Comparison of ENCODE assay signal across 11 cellular contexts in genomic region chr15:75713338-75713895, GRCh38. TPM values are rescaled to one million over a fixed set of nuclear protein-coding genes. Genes with fewer than 3 reads are reported as not detected.
DNase-seq lines count a peak whose midpoint lies in the region; ATAC-seq and TF ChIP-seq lines count a peak whose summit lies in the region.
"Had no signal": no experiment of that assay in that cellular context is flagged by ENCODE, and none has a peak within 500 bp of the region (broad histone marks: within the 10 kb centered on the region; RNA-seq: fewer than 3 reads in every experiment).

No MANE protein-coding gene starts in this region.

- H3K9ac ChIP-seq in adipocyte (ENCODE audit: low read length) (peak overlapping the region; percentile 91), iPS-20b (ENCODE audit: low read depth, low read length) (peak overlapping the region; percentile 41; the same call in 1 of the 2 replicates)

- no peaks in the 10 kb centered on the region for H3K27me3 ChIP-seq in adipocyte (replicated peaks; ENCODE audit: control insufficient read depth, insufficient read depth, low read length)
- H3K27me3 ChIP-seq in iPS-20b (ENCODE audit: insufficient read depth, low read length) = peaks cover 21% of the 10 kb centered on the region
- no peaks in the 10 kb centered on the region for H3K27me3 ChIP-seq in thoracic aorta (replicated peaks; ENCODE audit: insufficient read depth)

- ATAC-seq in thoracic aorta (ENCODE audit: insufficient number of reproducible peaks, low FRiP score, low read depth) (no peak), GM19328 (IDR thresholded peaks at IDR 0.05; ENCODE audit: unreplicated experiment) (no peak), GM21786 (IDR thresholded peaks at IDR 0.05; ENCODE audit: unreplicated experiment) (no peak), GM18861 (IDR thresholded peaks at IDR 0.05; ENCODE audit: unreplicated experiment) (no peak)

- H3K4me1 ChIP-seq in adipocyte (ENCODE audit: control insufficient read depth, insufficient read depth, low read length) (peaks cover 40% of the 10 kb centered on the region), iPS-20b (ENCODE audit: insufficient read depth, low read length) (peaks cover 9% of the 10 kb centered on the region; the same call in 1 of the 2 replicates), thoracic aorta (ENCODE audit: control insufficient read depth in 1 of 2, low read depth in 2 of 2) (peaks cover 17 to 58% of the 10 kb centered on the region in 2 donors)

- H3K9me3 ChIP-seq in adipocyte (ENCODE audit: control insufficient read depth, low read length) = no peaks in the 10 kb centered on the region
- no peaks in the 10 kb centered on the region for H3K9me3 ChIP-seq in iPS-20b (ENCODE audit: insufficient read depth, low read depth, low read length)
- H3K9me3 ChIP-seq in thoracic aorta = no peaks in the 10 kb centered on the region
- H3K9me3 ChIP-seq: neutrophil had no signal

- no peak overlapping the region for H3K27ac ChIP-seq in iPS-20b (ENCODE audit: low read length)
- H3K27ac ChIP-seq in thoracic aorta = peak overlapping the region; percentile 81 to 99
- H3K27ac ChIP-seq: 22Rv1, neutrophil had no signal

- TF ChIP-seq CTCF in thoracic aorta (IDR thresholded peaks at IDR 0.05) = no peak

- H3K36me3 ChIP-seq in adipocyte (ENCODE audit: control insufficient read depth, insufficient read depth, low read length, severe bottlenecking) (no peaks in the 10 kb centered on the region), iPS-20b (ENCODE audit: insufficient read depth, low read depth, low read length) (no peaks in the 10 kb centered on the region), thoracic aorta (peaks cover 4% of the 10 kb centered on the region)
- H3K36me3 ChIP-seq: neutrophil had no signal

- peak overlapping the region; percentile 87 for H3K4me3 ChIP-seq in adipocyte (ENCODE audit: low read length)
- peak overlapping the region; percentile 62; the same call in 1 of the 2 replicates for H3K4me3 ChIP-seq in iPS-20b (ENCODE audit: low read length)
- H3K4me3 ChIP-seq in thoracic aorta = peak overlapping the region; percentile 97

- peak; percentile 79 for DNase-seq in DMS 273 (lab: John Stamatoyannopoulos, UW; ENCODE audit: unreplicated experiment)
- no peak for DNase-seq in DMS 273 treated with DMSO at 0.1 percent for 48 hours (lab: John Stamatoyannopoulos, UW)
- no peak for DNase-seq in adipocyte (ENCODE audit: low read depth)
- no peak for DNase-seq in thoracic aorta (ENCODE audit: low spot score)
- DNase-seq: stimulated activated naive B cell treated with anti-CD40 and anti-IgM and Interleukin-4, amounts not matched to agents 10 μg/mL and 1 μg/mL and 100 μg/mL, for 72 hours had no signal

RNA-seq across cellular contexts. Expression of gene CSPG4, which starts 0.8 kb away (rescaled TPM):
- total RNA-seq in thoracic aorta = 100 to 1,000 TPM; 252 to 263 TPM
